ENCODE assay signal across 6 cellular contexts in the genomic region with DNA sequence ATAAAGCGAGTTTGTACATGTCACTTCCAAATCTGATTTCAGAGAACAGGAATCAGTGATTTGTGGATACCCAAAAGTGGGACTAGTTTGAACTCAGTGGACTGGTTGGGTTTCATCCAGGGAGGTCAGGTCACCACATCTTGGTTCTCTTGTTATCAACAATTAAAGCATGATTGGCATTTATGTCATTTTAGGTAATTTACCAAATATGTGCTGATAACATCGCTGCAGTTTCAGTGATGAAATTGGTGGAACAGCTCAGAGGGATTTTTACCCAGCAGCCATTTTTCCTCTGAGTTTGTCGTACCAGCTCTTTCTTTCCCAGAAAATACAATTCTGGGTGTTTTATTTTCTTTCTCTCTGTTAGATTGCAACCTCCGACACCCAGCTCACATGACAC.
"Had no signal": no experiment of that assay in that cellular context is flagged by ENCODE, and none has a peak within 500 bp of the region (broad histone marks: within the 10 kb centered on the region; RNA-seq: fewer than 3 reads in every experiment).

No MANE protein-coding gene starts in this region.

- ATAC-seq: HepG2, K562 had no signal

- H3K36me3 Mint-ChIP-seq: IgD-negative memory B cell had no signal

- H3K4me3 Mint-ChIP-seq: IgD-negative memory B cell had no signal

- DNase-seq: IMR-90, KBM-7 had no signal

- H3K27ac Mint-ChIP-seq: IgD-negative memory B cell had no signal

- H3K4me3 ChIP-seq: K562 had no signal

- H3K27ac ChIP-seq: HL-60 had no signal
